Comparison of ENCODE assay signal across 7 cellular contexts in genomic region chr1:95167503-95167902, GRCh38. TPM values are rescaled to one million over a fixed set of nuclear protein-coding genes. Genes with fewer than 3 reads are reported as not detected.
DNase-seq lines count a peak whose midpoint lies in the region; ATAC-seq, FAIRE-seq and TF ChIP-seq lines count a peak whose summit lies in the region.
"Not testable (repeated sequence)": the region's sequence is repeated elsewhere in the genome, so short reads cannot be mapped to it uniquely, and the experiment has no call there.

No MANE protein-coding gene starts in this region.

- not testable (repeated sequence) for H3K4me2 ChIP-seq in K562 (ENCODE audit: insufficient read depth, low read length)

- peaks cover 17 to 26% of the 10 kb centered on the region in 2 experiments for H3K4me1 ChIP-seq in K562 (replicated peaks in 1 of 2; ENCODE audit: control insufficient read depth in 2 of 2, insufficient read depth in 2 of 2, low read length in 2 of 2)

- not testable (repeated sequence) for H2AFZ ChIP-seq in K562 (ENCODE audit: low read depth, low read length)

- TF ChIP-seq RAD21 in K562 (CRISPR knock-in tag; conservative IDR thresholded peaks at IDR 0.05 in 1 of 2, IDR thresholded peaks at IDR 0.05 in 1 of 2): not testable (repeated sequence)

- not testable (repeated sequence) for H3K9ac ChIP-seq in K562 (ENCODE audit: insufficient read depth in 1 of 2, low read depth in 2 of 2, low read length in 2 of 2)

- not testable (repeated sequence) for H3K27ac ChIP-seq in K562 (ENCODE audit: extremely low read depth, low read depth, low read length)

- TF ChIP-seq EP300 in K562 (IDR thresholded peaks at IDR 0.05; ENCODE audit: low read length): peak; percentile 17; the same call in 1 of the 2 replicates

- not testable (repeated sequence) for TF ChIP-seq POLR2A in K562 (conservative IDR thresholded peaks at IDR 0.05)

- not testable (repeated sequence) for H3K9me1 ChIP-seq in K562 (ENCODE audit: control insufficient read depth, insufficient read depth, low read length)

- H3K36me3 ChIP-seq in K562 (ENCODE audit: control insufficient read depth, insufficient read depth, low read length): not testable (repeated sequence)

- H3K27me3 ChIP-seq in K562 (ENCODE audit: control insufficient read depth in 2 of 2, insufficient read depth in 2 of 2, low read length in 2 of 2): not testable (repeated sequence)

- H4K20me1 ChIP-seq in K562 (replicated peaks; ENCODE audit: control insufficient read depth, insufficient read depth, low read length): not testable (repeated sequence)

- 6% methylated on average over 6 of the region's 8 CpGs for WGBS in K562 (ENCODE audit: insufficient coverage, low coverage, missing lambda C conversion rate)

- CTCF ChIA-PET in K562 (lab: Yijun Ruan, JAX; ENCODE audit: low intra/inter-chr PET ratio): not testable (repeated sequence)

- intact Hi-C loops in K562 (cut with micrococcal nuclease): not testable (repeated sequence)

- not testable (repeated sequence) for TF ChIP-seq CTCF in K562 (IDR thresholded peaks at IDR 0.05 in 2 of 3, conservative IDR thresholded peaks at IDR 0.05 in 1 of 3; ENCODE audit: insufficient read depth in 2 of 3, low read depth in 1 of 3, low read length in 3 of 3)

- H3K4me3 ChIP-seq in K562: not testable (repeated sequence)

- DNase-seq in DMS79 treated with DMSO at 0.1 percent for 48 hours (lab: John Stamatoyannopoulos, UW): peak; percentile 79
- DNase-seq in HT-29 (ENCODE audit: low spot score): peak; percentile 40
- peak; percentile 77 for DNase-seq in NCI-H2171 treated with DMSO at 0.1 percent for 48 hours (lab: John Stamatoyannopoulos, UW)
- peak; percentile 79 for DNase-seq in SK-N-DZ (ENCODE audit: low spot score)
- peak in 1 of 4 experiments; percentile 48 for DNase-seq in K562 (ENCODE audit: extremely low read depth in 1 of 4, low spot score in 3 of 4)
- peak; percentile 35 for DNase-seq in fibroblast of peridontal ligament (ENCODE audit: extremely low read depth)
- peak; percentile 53 for DNase-seq in mucosa of gallbladder (ENCODE audit: low spot score)

- BruUV-seq in K562 (replicated peaks; lab: Mats Ljungman, UMichigan): not testable (repeated sequence)

- H3K79me2 ChIP-seq in K562 (ENCODE audit: control insufficient read depth, insufficient read depth, low read length): not testable (repeated sequence)

- not testable (repeated sequence) for ATAC-seq in K562

- FAIRE-seq in K562 (lab: Jason Lieb, UNC): not testable (repeated sequence)

- POLR2A ChIA-PET in K562 (lab: Yijun Ruan, JAX): interaction anchor here (0.6 to 2.5 kb wide), 2 partner anchors 12 to 66 kb away, joined by 3 to 14 read pairs; no protein-coding TSS in a partner anchor

- in situ Hi-C loops in K562 (cut with MboI): not testable (repeated sequence)

- H3K9me3 ChIP-seq in K562 (replicated peaks; ENCODE audit: control insufficient read depth, insufficient read depth, low read depth, low read length): not testable (repeated sequence)

TF ChIP-seq in K562, 482 proteins besides CTCF, POLR2A, EP300 and RAD21:
- peak; percentile 32; the same call in 1 of the 2 replicates for TF ChIP-seq DPF2 (IDR thresholded peaks at IDR 0.05)
- TF ChIP-seq CBFA2T3 (IDR thresholded peaks at IDR 0.05): peak; percentile 78
- peak; percentile 38; the same call in 1 of the 2 replicates for TF ChIP-seq TEAD4 (IDR thresholded peaks at IDR 0.05; ENCODE audit: low read length)
- TF ChIP-seq TEAD4 (CRISPR knock-in tag; IDR thresholded peaks at IDR 0.05; ENCODE audit: borderline replicate concordance); PBX2 (CRISPR knock-in tag; IDR thresholded peaks at IDR 0.05; ENCODE audit: low read depth): not testable (repeated sequence)
- peak; percentile 75 for TF ChIP-seq ARID1B (IDR thresholded peaks at IDR 0.05)
- peak; percentile 81 for TF ChIP-seq MEIS2 (IDR thresholded peaks at IDR 0.05; ENCODE audit: partially characterized antibody)
- TF ChIP-seq CBFA2T2 (conservative IDR thresholded peaks at IDR 0.05): peak; percentile 69
- TF ChIP-seq L3MBTL2 (IDR thresholded peaks at IDR 0.05): peak; percentile 31; the same call in 1 of the 2 replicates
- peak; percentile 92 for TF ChIP-seq SMAD4 (CRISPR knock-in tag; conservative IDR thresholded peaks at IDR 0.05)
- TF ChIP-seq PKNOX1 (IDR thresholded peaks at IDR 0.05): peak; percentile 50
- TF ChIP-seq TCF3 (CRISPR knock-in tag; IDR thresholded peaks at IDR 0.05): peak; percentile 54
- TF ChIP-seq SOX6 (IDR thresholded peaks at IDR 0.05): peak; percentile 33; the same call in 1 of the 2 replicates
- peak; percentile 16; the same call in 1 of the 2 replicates for TF ChIP-seq SMARCA4 (IDR thresholded peaks at IDR 0.05)
- TF ChIP-seq PBX2 (tag; conservative IDR thresholded peaks at IDR 0.05; ENCODE audit: low read depth): peak; percentile 61
- peak; percentile 28; the same call in 1 of the 2 replicates for TF ChIP-seq MTA2 (IDR thresholded peaks at IDR 0.05; ENCODE audit: low read depth)
- TF ChIP-seq TRIM24 (IDR thresholded peaks at IDR 0.05): 0 out of 4 replicates have a peak, but pooled peaks of 1 of the 2 experiments have one; percentile 39
- peak; percentile 65 for TF ChIP-seq NCOR1 (IDR thresholded peaks at IDR 0.05)
- peak; percentile 63 for TF ChIP-seq TAL1 (IDR thresholded peaks at IDR 0.05)

RNA-seq across cellular contexts. Expression of gene TLCD4, which starts 50.3 kb away (rescaled TPM):
- total RNA-seq in HT-29 (2014; rRNA removed; shearing (Covaris generic)): 1.3 and 1.4 TPM in 2 replicates
- polyA plus RNA-seq in SK-N-DZ (2014; cell fraction: cytosol; rRNA removed): 12.7 and 15.3 TPM in 2 replicates
- polyA plus RNA-seq in SK-N-DZ (2014; cell fraction: nucleus; rRNA removed): 5.1 and 5.3 TPM in 2 replicates
- total RNA-seq in K562 (2011; cell fraction: chromatin; rRNA removed; ENCODE audit: low replicate concordance): 10.7 and 22.5 TPM in 2 replicates
- 7.2 and 9.1 TPM in 2 replicates for total RNA-seq in K562 (2011; cell fraction: nucleolus; rRNA removed)
- total RNA-seq in K562 (2011; cell fraction: nucleoplasm; rRNA removed): 20.7 and 39.0 TPM in 2 replicates
- total RNA-seq in K562 (2014; rRNA removed): 7.6 and 10.3 TPM in 2 replicates
- total RNA-seq in K562 (2014; rRNA removed; fragmentation: Illumina TruSeq; extraction: Trizol): 19.8 and 23.6 TPM in 2 replicates
- 6.8 and 7.5 TPM in 2 replicates for total RNA-seq in K562 (2015; rRNA removed; fragmentation: Illumina TruSeq; extraction: Trizol)
- 13.9 and 16.5 TPM in 2 replicates for total RNA-seq in K562 (2021)
- 9.6 and 16.6 TPM in 2 replicates for polyA plus RNA-seq in K562 (2011; rRNA removed)
- polyA plus RNA-seq in K562 (2011; cell fraction: cytosol; rRNA removed): 2.2 and 4.5 TPM in 2 replicates
- 2.3 and 2.7 TPM in 2 replicates for polyA plus RNA-seq in K562 (2011; cell fraction: nucleus; rRNA removed)
- polyA plus RNA-seq in K562 (2012): 5.0 and 5.7 TPM in 2 replicates
- 8.4 and 10.9 TPM in 2 replicates for polyA plus RNA-seq in K562 (2014; fragmentation: Illumina TruSeq; extraction: Trizol)
- 1 to 10 TPM; 3.5 to 5.0 TPM for polyA plus RNA-seq in K562 (2014; fragmentation: Nextera tagmentation; extraction: Ambion mirVana)
- polyA plus RNA-seq in K562 (2014; rRNA removed): 6.5 and 6.6 TPM in 2 replicates
- polyA minus RNA-seq in K562 (2011; rRNA and poly(A)+ RNA removed): 26.5 and 41.8 TPM in 2 replicates
- 8.3 and 10.7 TPM in 2 replicates for polyA minus RNA-seq in K562 (2011; cell fraction: cytosol; rRNA and poly(A)+ RNA removed)
- polyA minus RNA-seq in K562 (2011; cell fraction: nucleus; rRNA and poly(A)+ RNA removed): 3.1 and 4.1 TPM in 2 replicates
- 24.4 TPM for total RNA-seq in mucosa of gallbladder
